ENCODE assay signal across 8 cellular contexts in genomic region chr10:73773152-73773879, GRCh38. TPM values are rescaled to one million over a fixed set of nuclear protein-coding genes. Genes with fewer than 3 reads are reported as not detected.
DNase-seq lines count a peak whose midpoint lies in the region; ATAC-seq, FAIRE-seq and TF ChIP-seq lines count a peak whose summit lies in the region.

No MANE protein-coding gene starts in this region.

- H3K27ac ChIP-seq in A549 (peak overlapping the region; percentile 94 to 95), SU-DHL-6 (ENCODE audit: low read depth, low read length) (peak overlapping the region; percentile 83), esophagus (ENCODE audit: low read depth in 2 of 2, low read length in 1 of 2) (peak overlapping the region; percentile 95 to 98)

- H3K9me3 ChIP-seq in A549 (no peaks in the 10 kb centered on the region), SU-DHL-6 (ENCODE audit: insufficient read depth, low read length) (no peaks in the 10 kb centered on the region), esophagus (ENCODE audit: control insufficient read depth in 2 of 2, insufficient read depth in 1 of 2, low read depth in 1 of 2, low read length in 1 of 2) (no peaks in the 10 kb centered on the region)

- POLR2A ChIA-PET in A549 (lab: Yijun Ruan, JAX) = interaction anchor here (0.7 to 2.8 kb wide), 5 partner anchors 8 to 43 kb away, joined by 3 to 24 read pairs (median 5); partner anchors contain the start of genes CHCHD1 and ZSWIM8

- CTCF ChIA-PET in A549 (lab: Yijun Ruan, JAX) = interaction anchor here (0.8 to 2.2 kb wide), 7 partner anchors 8 to 36 kb away, joined by 3 to 11 read pairs (median 3); partner anchors contain the start of gene CHCHD1

- H3K9ac ChIP-seq in SU-DHL-6 (ENCODE audit: low read length) = peak overlapping the region; percentile 81

- 23% methylated on average over 27 of the region's 29 CpGs for WGBS in A549 (ENCODE audit: missing lambda C conversion rate)
- 1 to 3% methylated on average over 29 of the region's 29 CpGs for WGBS in esophagus, 2 donors

- H2AFZ ChIP-seq in SU-DHL-6 (ENCODE audit: low read depth, low read length, severe bottlenecking) = peak overlapping the region; percentile 80

- H3K4me2 ChIP-seq in A549 (peak overlapping the region; percentile 89), SU-DHL-6 (ENCODE audit: low read depth, low read length, poor library complexity, severe bottlenecking) (peak overlapping the region; percentile 84)

- no peak for FAIRE-seq in A549 (lab: Jason Lieb, UNC)

- DNase-seq in A549 (ENCODE audit: low read depth in 1 of 2, low spot score in 1 of 2) (no peak), osteocyte (ENCODE audit: extremely low spot score, unreplicated experiment) (no peak), NOMO-1 treated with DMSO at 0.1 percent for 48 hours (lab: John Stamatoyannopoulos, UW; ENCODE audit: unreplicated experiment) (no peak)
- no peak for DNase-seq in activated CD4-positive, CD25-positive, alpha-beta regulatory T cell (lab: John Stamatoyannopoulos, UW)

- TF ChIP-seq CTCF in A549 (IDR thresholded peaks at IDR 0.05) = no peak
- TF ChIP-seq CTCF in SU-DHL-6 (IDR thresholded peaks at IDR 0.05; ENCODE audit: insufficient read depth, low read length, poor library complexity, severe bottlenecking) = no peak
- no peak for TF ChIP-seq CTCF in osteocyte (IDR thresholded peaks at IDR 0.05)

- no peaks in the 10 kb centered on the region for H3K9me3 Mint-ChIP-seq in osteocyte (ENCODE audit: unreplicated experiment)

- ATAC-seq in A549 = peak in 1 of 2 experiments; percentile 2; a peak in 3 of 6 replicates
- ATAC-seq in GM19395 (IDR thresholded peaks at IDR 0.05; ENCODE audit: unreplicated experiment) = peak; percentile 21
- ATAC-seq in GM21737 (IDR thresholded peaks at IDR 0.05; ENCODE audit: unreplicated experiment) = no peak

- H3K36me3 ChIP-seq in SU-DHL-6 (ENCODE audit: low read length) = peaks cover 16% of the 10 kb centered on the region
- H3K36me3 ChIP-seq in esophagus (ENCODE audit: control insufficient read depth in 2 of 2, insufficient read depth in 2 of 2, low read length in 1 of 2) = peaks cover 12 to 24% of the 10 kb centered on the region in 2 donors

- H4K20me1 ChIP-seq in SU-DHL-6 (ENCODE audit: low read depth, low read length) = 0 out of 2 replicates have a peak, but pooled peaks cover 9% of the 10 kb centered on the region

- H3K79me2 ChIP-seq in SU-DHL-6 (ENCODE audit: insufficient read depth, low read length) = peaks cover 41% of the 10 kb centered on the region

- H3K4me1 ChIP-seq in A549 (peaks cover 27% of the 10 kb centered on the region), esophagus (ENCODE audit: control insufficient read depth in 2 of 2, insufficient read depth in 2 of 2, low read length in 1 of 2) (peaks cover 0 to 5% of the 10 kb centered on the region in 2 donors)

- H3K36me3 Mint-ChIP-seq in osteocyte (ENCODE audit: unreplicated experiment) = peaks cover 31% of the 10 kb centered on the region

- no peak for TF ChIP-seq RAD21 in A549 (conservative IDR thresholded peaks at IDR 0.05 in 1 of 2, IDR thresholded peaks at IDR 0.05 in 1 of 2)

- peak overlapping the region; percentile 90 for H3K4me3 Mint-ChIP-seq in osteocyte (ENCODE audit: unreplicated experiment)

- H3K4me3 ChIP-seq in A549 (peak overlapping the region; percentile 58), SU-DHL-6 (ENCODE audit: insufficient read depth, low read length, poor library complexity, severe bottlenecking) (peak overlapping the region; percentile 67), esophagus (ENCODE audit: low read depth in 1 of 2, low read length in 2 of 2) (peak overlapping the region; percentile 55 to 85)

- no peak for TF ChIP-seq POLR2A in A549 (IDR thresholded peaks at IDR 0.05; ENCODE audit: low read length)

- H3K27me3 Mint-ChIP-seq in osteocyte (ENCODE audit: unreplicated experiment) = no peaks in the 10 kb centered on the region

- H3K4me1 Mint-ChIP-seq in osteocyte (ENCODE audit: unreplicated experiment) = peaks cover 35% of the 10 kb centered on the region

- H3F3A ChIP-seq in SU-DHL-6 (ENCODE audit: insufficient read depth) = peaks cover 33% of the 10 kb centered on the region

- peak overlapping the region; percentile 94 for H3K27ac Mint-ChIP-seq in osteocyte (ENCODE audit: unreplicated experiment)

- TF ChIP-seq EP300 in A549 (IDR thresholded peaks at IDR 0.05) = no peak

- H3K27me3 ChIP-seq in SU-DHL-6 (ENCODE audit: low read length) (no peaks in the 10 kb centered on the region), esophagus (ENCODE audit: control insufficient read depth in 1 of 2, insufficient read depth in 2 of 2, low read length in 2 of 2) (no peaks in the 10 kb centered on the region)

- H3K9me2 ChIP-seq in SU-DHL-6 (replicated peaks; ENCODE audit: insufficient read depth, low read length) = no peaks in the 10 kb centered on the region

TF ChIP-seq in A549, 52 proteins besides CTCF, POLR2A, EP300 and RAD21 (continues in another document):
- TF ChIP-seq RCOR1 (IDR thresholded peaks at IDR 0.05; ENCODE audit: low read depth, low read length) = no peak
- no peak for TF ChIP-seq USF2 (IDR thresholded peaks at IDR 0.05)
- no peak for TF ChIP-seq JUN (IDR thresholded peaks at IDR 0.05)
- TF ChIP-seq BCL3 (IDR thresholded peaks at IDR 0.05) = no peak
- no peak for TF ChIP-seq FOSL2 (IDR thresholded peaks at IDR 0.05)
- no peak for TF ChIP-seq FOSL2 (CRISPR knock-in tag; IDR thresholded peaks at IDR 0.05)
- TF ChIP-seq PHF8 (IDR thresholded peaks at IDR 0.05; ENCODE audit: borderline replicate concordance, low read depth) = no peak
- no peak for TF ChIP-seq NFE2L2 (conservative IDR thresholded peaks at IDR 0.05; ENCODE audit: low read length)
- no peak for TF ChIP-seq ZSCAN20 (CRISPR knock-in tag; IDR thresholded peaks at IDR 0.05)
- no peak for TF ChIP-seq CBX2 (IDR thresholded peaks at IDR 0.05; ENCODE audit: borderline replicate concordance, low read depth)
- no peak for TF ChIP-seq RFX5 (IDR thresholded peaks at IDR 0.05)
- TF ChIP-seq NR3C1 (IDR thresholded peaks at IDR 0.05) = no peak
- TF ChIP-seq HES2 (IDR thresholded peaks at IDR 0.05) = no peak
- no peak for TF ChIP-seq MAX (IDR thresholded peaks at IDR 0.05)

RNA-seq across cellular contexts. Expression of gene CHCHD1, which starts 8.5 kb away (rescaled TPM):
- 67.2 and 75.4 TPM in 2 replicates for polyA plus RNA-seq in A549 (2011; rRNA removed)
- 68.7 and 75.5 TPM in 2 replicates for polyA plus RNA-seq in A549 (2012; cell fraction: cytosol; rRNA removed)
- polyA plus RNA-seq in A549 (2012; cell fraction: nucleus; rRNA removed) = 17.1 and 21.1 TPM in 2 replicates
- polyA plus RNA-seq in A549 (2017; fragmentation: RNase III; extraction: RNeasy Plus Mini Kit Qiagen cat#74134 plus additional on column Dnase treatment) = 75.2 to 83.1 TPM (median 80.6 TPM) in 3 replicates
- polyA minus RNA-seq in A549 (2011; rRNA and poly(A)+ RNA removed) = 5.2 and 5.7 TPM in 2 replicates
- 10 to 100 TPM; 53.5 to 63.5 TPM for polyA plus RNA-seq in esophagus
- total RNA-seq in osteocyte = 19.9 and 22.3 TPM in 2 replicates

RNA-seq across cellular contexts. Expression of gene ZSWIM8, which starts 12.1 kb away (rescaled TPM):
- polyA plus RNA-seq in A549 (2011; rRNA removed) (24.3 and 31.7 TPM in 2 replicates), A549 (2017; fragmentation: RNase III; extraction: RNeasy Plus Mini Kit Qiagen cat#74134 plus additional on column Dnase treatment) (33.9 to 44.5 TPM (median 43.0 TPM) in 3 replicates), esophagus (100 to 1,000 TPM; 109 to 156 TPM)
- 49.3 and 68.4 TPM in 2 replicates for polyA plus RNA-seq in A549 (2012; cell fraction: cytosol; rRNA removed)
- 177 and 309 TPM in 2 replicates for polyA plus RNA-seq in A549 (2012; cell fraction: nucleus; rRNA removed)
- polyA minus RNA-seq in A549 (2011; rRNA and poly(A)+ RNA removed) = 65.0 and 70.7 TPM in 2 replicates
- 164 and 186 TPM in 2 replicates for total RNA-seq in osteocyte

RNA-seq across cellular contexts. Expression of gene SEC24C, which starts 29.1 kb away (rescaled TPM):
- polyA plus RNA-seq in A549 (2011; rRNA removed) (84.7 and 121 TPM in 2 replicates), A549 (2017; fragmentation: RNase III; extraction: RNeasy Plus Mini Kit Qiagen cat#74134 plus additional on column Dnase treatment) (52.6 to 54.3 TPM (median 54.1 TPM) in 3 replicates), esophagus (10 to 100 TPM; 38.8 to 46.8 TPM)
- 44.8 and 58.3 TPM in 2 replicates for polyA plus RNA-seq in A549 (2012; cell fraction: cytosol; rRNA removed)
- polyA plus RNA-seq in A549 (2012; cell fraction: nucleus; rRNA removed) = 121 and 134 TPM in 2 replicates
- 139 and 162 TPM in 2 replicates for polyA minus RNA-seq in A549 (2011; rRNA and poly(A)+ RNA removed)
- 64.1 and 64.2 TPM in 2 replicates for total RNA-seq in osteocyte

RNA-seq across cellular contexts. Expression of gene NDST2, which starts 38.1 kb away (rescaled TPM):
- 11.2 and 12.7 TPM in 2 replicates for polyA plus RNA-seq in A549 (2011; rRNA removed)
- polyA plus RNA-seq in A549 (2012; cell fraction: cytosol; rRNA removed) = 8.4 and 12.9 TPM in 2 replicates
- 22.3 and 28.8 TPM in 2 replicates for polyA plus RNA-seq in A549 (2012; cell fraction: nucleus; rRNA removed)
- 11.7 to 14.9 TPM (median 14.2 TPM) in 3 replicates for polyA plus RNA-seq in A549 (2017; fragmentation: RNase III; extraction: RNeasy Plus Mini Kit Qiagen cat#74134 plus additional on column Dnase treatment)
- polyA minus RNA-seq in A549 (2011; rRNA and poly(A)+ RNA removed) = 20.1 and 22.9 TPM in 2 replicates
- 10 to 100 TPM; 13.5 to 14.9 TPM for polyA plus RNA-seq in esophagus
- 32.2 and 39.1 TPM in 2 replicates for total RNA-seq in osteocyte
